ENCODE assay signal across 18 cellular contexts in genomic region chr12:131990980-131991305, GRCh38. TPM values are rescaled to one million over a fixed set of nuclear protein-coding genes. Genes with fewer than 3 reads are reported as not detected.
DNase-seq lines count a peak whose midpoint lies in the region; ATAC-seq and TF ChIP-seq lines count a peak whose summit lies in the region.
"Had no signal": no experiment of that assay in that cellular context is flagged by ENCODE, and none has a peak within 500 bp of the region (broad histone marks: within the 10 kb centered on the region; RNA-seq: fewer than 3 reads in every experiment).

No MANE protein-coding gene starts in this region.

- peak overlapping the region; percentile 73 for H2BK5ac ChIP-seq in mesendoderm (ENCODE audit: low read length)

- TF ChIP-seq CTCF in A673 (conservative IDR thresholded peaks at IDR 0.05; ENCODE audit: low read depth, low read length) (no peak), chondrocyte (IDR thresholded peaks at IDR 0.05) (no peak), heart right ventricle (IDR thresholded peaks at IDR 0.05) (no peak), SK-N-SH (IDR thresholded peaks at IDR 0.05) (no peak)

- BruUV-seq in A673 (replicated peaks; lab: Mats Ljungman, UMichigan), result no TSS peak

- H3K23ac ChIP-seq in mesendoderm (ENCODE audit: low read length), result peak overlapping the region; percentile 89

- intact Hi-C loops in A673 (cut with micrococcal nuclease; ENCODE audit: unreplicated experiment) (no loop called here), heart right ventricle (cut with DNase I) (loop anchor here in 1 of 10 donors (10.0 kb wide), 1 partner anchor 136 kb away; no protein-coding TSS in a partner anchor)
- intact Hi-C loops in activated T-helper 2 cell treated with anti-CD3 and anti-CD28 coated beads, Interferon-gamma antibody, Interleukin-2, Interleukin-4, amounts not matched to agents 10 μg/mL and 5 μg/mL and 100 μg/mL, durations not matched to agents 14 hours and 24 hours and 36 hours (cut with micrococcal nuclease), result no loop called here

- H3K4me2 ChIP-seq in mesendoderm (ENCODE audit: low read length), result no peak overlapping the region
- no peak overlapping the region for H3K4me2 ChIP-seq in SK-N-SH

- no peak for TF ChIP-seq RAD21 in SK-N-SH (IDR thresholded peaks at IDR 0.05; ENCODE audit: low read length)

- no peaks in the 10 kb centered on the region for H3K9me3 Mint-ChIP-seq in chondrocyte (ENCODE audit: low read depth)
- no peaks in the 10 kb centered on the region for H3K9me3 Mint-ChIP-seq in activated T-helper 2 cell treated with anti-CD3 and anti-CD28 coated beads, Interferon-gamma antibody, Interleukin-2, Interleukin-4, amounts not matched to agents 10 μg/mL and 5 μg/mL and 100 μg/mL, durations not matched to agents 14 hours and 24 hours and 36 hours
- H3K9me3 Mint-ChIP-seq: activated naive CD8-positive, alpha-beta T cell treated with anti-CD3 and anti-CD28 coated beads for 36 hours; IgD-negative memory B cell had no signal

- H3K36me3 ChIP-seq in A673 (ENCODE audit: insufficient read depth, low read length, poor library complexity, severe bottlenecking), result peaks cover 57% of the 10 kb centered on the region
- peaks cover 85% of the 10 kb centered on the region for H3K36me3 ChIP-seq in HUES64 (ENCODE audit: insufficient read depth, low read length)
- peaks cover 13% of the 10 kb centered on the region for H3K36me3 ChIP-seq in mesendoderm (ENCODE audit: control insufficient read depth, insufficient read depth, low read length)
- peaks cover 0 to 100% (median 70%) of the 10 kb centered on the region in 9 donors for H3K36me3 ChIP-seq in heart right ventricle
- H3K36me3 ChIP-seq in SK-N-SH (replicated peaks in 1 of 2; ENCODE audit: control insufficient read depth in 1 of 2, insufficient read depth in 2 of 2, low read length in 1 of 2), result peaks cover 47 to 81% of the 10 kb centered on the region in 2 experiments

- DNase-seq in A673 (ENCODE audit: low spot score) (no peak), chondrocyte (ENCODE audit: low spot score) (no peak), mesendoderm (no peak), heart right ventricle (no peak), NCI-H69 (lab: John Stamatoyannopoulos, UW) (no peak), SK-N-SH (no peak)
- DNase-seq in activated T-helper 2 cell treated with anti-CD3 and anti-CD28 coated beads, Interferon-gamma antibody, Interleukin-2, Interleukin-4, amounts not matched to agents 10 μg/mL and 5 μg/mL and 100 μg/mL, durations not matched to agents 14 hours and 24 hours and 36 hours (ENCODE audit: low spot score), result no peak
- DNase-seq: activated CD4-positive, alpha-beta T cell treated with anti-CD3 and anti-CD28 coated beads for 4 hours; activated naive CD8-positive, alpha-beta T cell treated with anti-CD3 and anti-CD28 coated beads for 36 hours; GM23248; left lung; midbrain; psoas muscle; stimulated activated CD4-positive, alpha-beta T cell treated with anti-CD3 and anti-CD28 coated beads, Interleukin-1b, Interleukin-23, amount 100 ng/mL, for 48 hours; substantia nigra had no signal

- CTCF ChIA-PET in A673 (lab: Charles Lee) (interaction anchor here (0.6 kb wide), 1 partner anchor 10 kb away, joined by 4 read pairs; no protein-coding TSS in a partner anchor), SK-N-SH (lab: Yijun Ruan, JAX) (interaction anchor here (1.3 kb wide), 1 partner anchor 155 kb away, joined by 4 read pairs; no protein-coding TSS in a partner anchor)

- peak overlapping the region; percentile 68 for H3K56ac ChIP-seq in mesendoderm (ENCODE audit: low read length)

- H3K27me3 ChIP-seq in A673 (replicated peaks; ENCODE audit: insufficient read depth, low read depth, low read length, poor library complexity) (no peaks in the 10 kb centered on the region), HUES64 (ENCODE audit: insufficient read depth, low read length) (no peaks in the 10 kb centered on the region), mesendoderm (ENCODE audit: insufficient read depth, low read length, poor library complexity) (no peaks in the 10 kb centered on the region), heart right ventricle (no peaks in the 10 kb centered on the region), SK-N-SH (ENCODE audit: insufficient read depth) (no peaks in the 10 kb centered on the region)
- H3K27me3 ChIP-seq: left lung had no signal

- no peak overlapping the region for H2BK120ac ChIP-seq in mesendoderm (ENCODE audit: low read depth, low read length)

- H3K4me1 Mint-ChIP-seq in chondrocyte (ENCODE audit: low read depth), result peaks cover 41% of the 10 kb centered on the region
- H3K4me1 Mint-ChIP-seq in activated T-helper 2 cell treated with anti-CD3 and anti-CD28 coated beads, Interferon-gamma antibody, Interleukin-2, Interleukin-4, amounts not matched to agents 10 μg/mL and 5 μg/mL and 100 μg/mL, durations not matched to agents 14 hours and 24 hours and 36 hours (ENCODE audit: low read depth), result no peaks in the 10 kb centered on the region
- H3K4me1 Mint-ChIP-seq: activated naive CD8-positive, alpha-beta T cell treated with anti-CD3 and anti-CD28 coated beads for 36 hours had no signal

- no peak overlapping the region for H2BK15ac ChIP-seq in mesendoderm (replicated peaks; ENCODE audit: low read depth)

- H3K9ac ChIP-seq in HUES64 (ENCODE audit: low read depth, low read length) (peak overlapping the region; percentile 61), mesendoderm (ENCODE audit: low read length) (peak overlapping the region; percentile 49), SK-N-SH (no peak overlapping the region)
- H3K9ac ChIP-seq: GM23248 had no signal

- TF ChIP-seq EP300 in SK-N-SH (IDR thresholded peaks at IDR 0.05; ENCODE audit: borderline replicate concordance in 1 of 2, low read depth in 1 of 2, low read length in 1 of 2), result no peak

- no peaks in the 10 kb centered on the region for H3K9me2 ChIP-seq in SK-N-SH

- POLR2A ChIA-PET in A673 (lab: Charles Lee; ENCODE audit: low non-redundant PET) (no interaction called here), SK-N-SH (lab: Yijun Ruan, JAX) (no interaction called here)

- H3K27ac Mint-ChIP-seq in chondrocyte (ENCODE audit: unreplicated experiment), result peak overlapping the region; percentile 69
- no peak overlapping the region for H3K27ac Mint-ChIP-seq in activated T-helper 2 cell treated with anti-CD3 and anti-CD28 coated beads, Interferon-gamma antibody, Interleukin-2, Interleukin-4, amounts not matched to agents 10 μg/mL and 5 μg/mL and 100 μg/mL, durations not matched to agents 14 hours and 24 hours and 36 hours
- H3K27ac Mint-ChIP-seq: activated naive CD8-positive, alpha-beta T cell treated with anti-CD3 and anti-CD28 coated beads for 36 hours; CD14-positive monocyte; IgD-negative memory B cell had no signal

- H2AFZ ChIP-seq in SK-N-SH (ENCODE audit: low read depth), result no peak overlapping the region
- H2AFZ ChIP-seq: GM23248 had no signal

- H3K27ac ChIP-seq in A673 (ENCODE audit: low read depth, low read length, poor library complexity, severe bottlenecking) (peak overlapping the region; percentile 82), HUES64 (ENCODE audit: low read depth, low read length) (peak overlapping the region; percentile 90), mesendoderm (ENCODE audit: low read depth, low read length) (peak overlapping the region; percentile 62), heart right ventricle (no peak overlapping the region), SK-N-SH (ENCODE audit: low read depth in 2 of 2, low read length in 1 of 2) (no peak overlapping the region)
- H3K27ac ChIP-seq: GM23248, left lung, psoas muscle had no signal

- peak overlapping the region; percentile 63 for H3K4ac ChIP-seq in mesendoderm (ENCODE audit: low read depth, low read length)

- H4K8ac ChIP-seq in mesendoderm (ENCODE audit: low read depth, low read length), result no peak overlapping the region

- 57% methylated on average over 9 of the region's 9 CpGs for WGBS in HUES64
- no CpG with 5 or more reads among the region's 9 CpGs for WGBS in mesendoderm (ENCODE audit: extremely low coverage, insufficient coverage, low lambda C conversion rate)
- WGBS in heart right ventricle, 2 donors, result 79 to 83% methylated on average over 9 of the region's 9 CpGs
- WGBS in SK-N-SH (ENCODE audit: low lambda C conversion rate), result 100% methylated on average over 7 of the region's 9 CpGs

- ATAC-seq in heart right ventricle, result no peak
- ATAC-seq: left lung, psoas muscle had no signal

- no peaks in the 10 kb centered on the region for H3K27me3 Mint-ChIP-seq in chondrocyte (ENCODE audit: low read depth)
- no peaks in the 10 kb centered on the region for H3K27me3 Mint-ChIP-seq in activated T-helper 2 cell treated with anti-CD3 and anti-CD28 coated beads, Interferon-gamma antibody, Interleukin-2, Interleukin-4, amounts not matched to agents 10 μg/mL and 5 μg/mL and 100 μg/mL, durations not matched to agents 14 hours and 24 hours and 36 hours (ENCODE audit: low read depth)
- H3K27me3 Mint-ChIP-seq: activated naive CD8-positive, alpha-beta T cell treated with anti-CD3 and anti-CD28 coated beads for 36 hours; IgD-negative memory B cell had no signal

- H3K4me3 ChIP-seq in A673 (ENCODE audit: low read depth, low read length, poor library complexity, severe bottlenecking) (no peak overlapping the region), HUES64 (ENCODE audit: low read length) (0 out of 2 replicates have a peak overlapping the region, but pooled peaks have one; percentile 1), mesendoderm (ENCODE audit: low read length) (no peak overlapping the region), heart right ventricle (no peak overlapping the region), SK-N-SH (ENCODE audit: low read depth in 2 of 2, low read length in 1 of 2) (no peak overlapping the region)
- H3K4me3 ChIP-seq: GM23248, left lung, psoas muscle had no signal

- peak overlapping the region; percentile 72 for H2AK5ac ChIP-seq in mesendoderm (ENCODE audit: low read length)

- no peak overlapping the region for H3K4me3 Mint-ChIP-seq in chondrocyte (ENCODE audit: unreplicated experiment)
- H3K4me3 Mint-ChIP-seq in activated T-helper 2 cell treated with anti-CD3 and anti-CD28 coated beads, Interferon-gamma antibody, Interleukin-2, Interleukin-4, amounts not matched to agents 10 μg/mL and 5 μg/mL and 100 μg/mL, durations not matched to agents 14 hours and 24 hours and 36 hours (ENCODE audit: low read depth), result no peak overlapping the region
- H3K4me3 Mint-ChIP-seq: activated naive CD8-positive, alpha-beta T cell treated with anti-CD3 and anti-CD28 coated beads for 36 hours; CD14-positive monocyte; IgD-negative memory B cell had no signal

- H3K18ac ChIP-seq in mesendoderm (ENCODE audit: low read length), result peak overlapping the region; percentile 55

- peaks cover 56% of the 10 kb centered on the region for H3K4me1 ChIP-seq in A673 (ENCODE audit: insufficient read depth, low read length, poor library complexity, severe bottlenecking)
- H3K4me1 ChIP-seq in HUES64 (ENCODE audit: insufficient read depth, low read length), result peaks cover 32% of the 10 kb centered on the region
- peaks cover 14% of the 10 kb centered on the region for H3K4me1 ChIP-seq in mesendoderm (ENCODE audit: control insufficient read depth, low read depth, low read length)
- peaks cover 0 to 8% (median 0%) of the 10 kb centered on the region in 9 donors for H3K4me1 ChIP-seq in heart right ventricle
- H3K4me1 ChIP-seq in SK-N-SH (ENCODE audit: control insufficient read depth in 1 of 2, insufficient read depth in 2 of 2, low read depth in 1 of 2, low read length in 1 of 2), result peaks cover 0 to 11% of the 10 kb centered on the region in 2 experiments; a peak in 1 of 4 replicates
- H3K4me1 ChIP-seq: psoas muscle had no signal

- peaks cover 2% of the 10 kb centered on the region for H3K79me1 ChIP-seq in mesendoderm (ENCODE audit: low read length)

- H4K20me1 ChIP-seq in SK-N-SH (ENCODE audit: insufficient read depth), result no peaks in the 10 kb centered on the region

- H3K79me2 ChIP-seq in mesendoderm (ENCODE audit: control insufficient read depth, insufficient read depth, low read length) (no peaks in the 10 kb centered on the region), SK-N-SH (ENCODE audit: insufficient read depth) (no peaks in the 10 kb centered on the region)

- no peak overlapping the region for H4K5ac ChIP-seq in mesendoderm (ENCODE audit: low read length)

- no peaks in the 10 kb centered on the region for H3F3A ChIP-seq in SK-N-SH (replicated peaks; ENCODE audit: insufficient read depth)

- peaks cover 44% of the 10 kb centered on the region for H3K36me3 Mint-ChIP-seq in chondrocyte (ENCODE audit: low read depth)
- H3K36me3 Mint-ChIP-seq in activated T-helper 2 cell treated with anti-CD3 and anti-CD28 coated beads, Interferon-gamma antibody, Interleukin-2, Interleukin-4, amounts not matched to agents 10 μg/mL and 5 μg/mL and 100 μg/mL, durations not matched to agents 14 hours and 24 hours and 36 hours (ENCODE audit: low read depth), result peaks cover 82% of the 10 kb centered on the region

- H3K9me3 ChIP-seq in A673 (ENCODE audit: low read depth, low read length, poor library complexity, severe bottlenecking) (no peaks in the 10 kb centered on the region), HUES64 (ENCODE audit: insufficient read depth, low read depth, low read length) (no peaks in the 10 kb centered on the region), heart right ventricle (no peaks in the 10 kb centered on the region), SK-N-SH (no peaks in the 10 kb centered on the region)
- H3K9me3 ChIP-seq: left lung, psoas muscle had no signal

RNA-seq across cellular contexts. Expression of gene EP400, which starts 41.2 kb away (rescaled TPM):
- 80.1 and 91.4 TPM in 2 replicates for total RNA-seq in A673 (2021)
- polyA plus RNA-seq in HUES64 (2013, experiment 1 of 2), result 24.5 TPM
- polyA plus RNA-seq in HUES64 (2013, experiment 2 of 2), result 27.7 TPM
- 35.9 to 48.0 TPM (median 36.8 TPM) in 3 replicates for total RNA-seq in chondrocyte
- 17.2 TPM for polyA plus RNA-seq in mesendoderm (2013, experiment 1 of 2)
- polyA plus RNA-seq in mesendoderm (2013, experiment 2 of 2), result 15.3 TPM
- total RNA-seq in heart right ventricle, result 10 to 100 TPM; 14.1 to 20.5 (median 19.3) TPM
- polyA plus RNA-seq in heart right ventricle, result 10 to 100 TPM in 1 of 2 donors, 1 to 10 TPM in 1; 6.6 to 18.9 TPM
- 57.7 and 58.0 TPM in 2 replicates for total RNA-seq in activated T-helper 2 cell treated with anti-CD3 and anti-CD28 coated beads, Interferon-gamma antibody, Interleukin-2, Interleukin-4, amounts not matched to agents 10 μg/mL and 5 μg/mL and 100 μg/mL, durations not matched to agents 14 hours and 24 hours and 36 hours
- polyA plus RNA-seq in SK-N-SH (2012; rRNA removed), result 5.4 and 7.0 TPM in 2 replicates
- 8.4 and 9.4 TPM in 2 replicates for polyA plus RNA-seq in SK-N-SH (2012; cell fraction: cytosol; rRNA removed)
- 33.1 and 41.9 TPM in 2 replicates for polyA plus RNA-seq in SK-N-SH (2012; cell fraction: nucleus; rRNA removed)

Comparison
In these comparisons a context has a peak if more than half of its experiments do, and no peak if none do; other contexts are left out.
1. H3K27ac ChIP-seq: peak in A673 (single experiment), HUES64 (single experiment) and mesendoderm (single experiment); none in heart right ventricle (0 of 10) and SK-N-SH (0 of 2).